8 cellular contexts compared by ENCODE assay signal in genomic region chr1:210598135-210598652, GRCh38.
DNase-seq lines count a peak whose midpoint lies in the region; ATAC-seq and TF ChIP-seq lines count a peak whose summit lies in the region.

No MANE protein-coding gene starts in this region.

- ATAC-seq in GM18868 (IDR thresholded peaks at IDR 0.05; ENCODE audit: unreplicated experiment) = peak; percentile 12
- peak; percentile 57 to 90 (median 77) for ATAC-seq in psoas muscle
- ATAC-seq in HG03108 (IDR thresholded peaks at IDR 0.05; ENCODE audit: unreplicated experiment) = no peak

- no peaks in the 10 kb centered on the region for H3K4me1 ChIP-seq in psoas muscle

- no peaks in the 10 kb centered on the region for H3K36me3 ChIP-seq in psoas muscle (ENCODE audit: insufficient read depth in 1 of 2, low read depth in 1 of 2)

- H3K27me3 ChIP-seq in psoas muscle (ENCODE audit: insufficient read depth in 3 of 3, low read length in 2 of 3) = peaks cover 0 to 3% (median 0%) of the 10 kb centered on the region in 3 donors

- TF ChIP-seq CTCF in epithelial cell of esophagus (IDR thresholded peaks at IDR 0.05; ENCODE audit: insufficient read depth, low read depth, low read length, missing control alignments) (no peak), psoas muscle (IDR thresholded peaks at IDR 0.05) (no peak)

- H3K4me3 ChIP-seq in epithelial cell of esophagus (ENCODE audit: low read length) (no peak overlapping the region), psoas muscle (no peak overlapping the region)

- WGBS in psoas muscle, 3 donors = 73 to 82% (median 76%) methylated on average over 3 of the region's 3 CpGs

- H3K9me3 ChIP-seq in psoas muscle = no peaks in the 10 kb centered on the region

- intact Hi-C loops in psoas muscle (cut with DNase I) = no loop called here

- DNase-seq in MV-4-11 (lab: John Stamatoyannopoulos, UW) (peak; percentile 90), epithelial cell of esophagus (ENCODE audit: low read depth) (peak; percentile 87), psoas muscle (peak; percentile 69 to 81), DMS114 treated with DMSO at 0.1 percent for 48 hours (lab: John Stamatoyannopoulos, UW; ENCODE audit: unreplicated experiment) (no peak)
- DNase-seq in stimulated activated CD4-positive, alpha-beta T cell treated with anti-CD3 and anti-CD28 coated beads, Interleukin-12 subunit alpha, Interleukin-12 subunit beta, amount 100 ng/mL, for 4 hours = no peak
- DNase-seq in activated CD8-positive, alpha-beta memory T cell treated with anti-CD3 and anti-CD28 coated beads, Interleukin-2, amount 50 U/mL, for 48 hours = no peak

- H3K27ac ChIP-seq in psoas muscle = no peak overlapping the region

Comparison
In these comparisons a context has a peak if more than half of its experiments do, and no peak if none do; other contexts are left out.
1. DNase-seq: peak in MV-4-11 (single experiment), epithelial cell of esophagus (single experiment) and psoas muscle (2 of 2); none in DMS114 treated with DMSO at 0.1 percent for 48 hours (single experiment), stimulated activated CD4-positive, alpha-beta T cell treated with anti-CD3 and anti-CD28 coated beads, Interleukin-12 subunit alpha, Interleukin-12 subunit beta, amount 100 ng/mL, for 4 hours (single experiment) and activated CD8-positive, alpha-beta memory T cell treated with anti-CD3 and anti-CD28 coated beads, Interleukin-2, amount 50 U/mL, for 48 hours (single experiment).